8 cellular contexts compared by ENCODE assay signal in the genomic region with DNA sequence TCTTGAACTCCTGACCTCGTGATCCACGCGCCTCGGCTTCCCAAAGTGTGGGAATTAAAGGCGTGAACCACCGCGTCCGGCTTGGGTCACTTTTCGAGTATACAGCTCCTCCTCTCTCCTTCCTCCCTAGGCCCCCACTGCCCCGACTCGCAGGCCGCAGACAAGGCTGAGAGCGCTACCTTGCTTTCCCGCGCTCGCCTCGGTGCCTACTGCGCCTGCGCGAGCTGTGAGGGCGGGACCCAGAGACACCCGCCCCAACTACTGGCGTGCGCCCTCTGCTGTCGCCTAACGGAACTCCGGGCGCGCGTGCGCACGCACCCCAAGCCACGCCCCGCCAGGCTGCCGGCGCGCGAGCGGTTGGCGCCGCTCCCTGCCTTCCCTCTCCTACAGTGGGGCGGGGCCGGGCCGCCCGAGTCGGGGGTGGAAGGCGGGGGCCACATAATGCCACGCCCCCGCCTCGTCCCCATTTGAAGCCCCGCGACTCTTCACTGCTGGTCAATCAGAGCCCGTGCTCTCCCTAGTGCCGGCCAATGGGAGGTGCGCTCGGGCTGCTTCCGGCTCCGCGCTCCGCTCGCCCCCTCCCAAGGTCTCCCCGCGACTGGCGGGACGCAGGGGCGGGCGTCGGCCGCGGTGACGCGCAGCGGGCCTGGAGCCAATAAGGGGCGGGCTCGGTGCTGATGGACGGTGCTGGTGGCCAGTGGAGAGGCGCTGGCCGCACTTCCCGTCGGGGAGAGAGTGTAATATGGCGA. TPM values are rescaled to one million over a fixed set of nuclear protein-coding genes. Genes with fewer than 3 reads are reported as not detected.
A peak's percentile ranks its signal among the peaks of the same experiment; 100 is the strongest.
DNase-seq lines count a peak whose midpoint lies in the region; FAIRE-seq and TF ChIP-seq lines count a peak whose summit lies in the region.

RAB8A (plus strand) TSS at position 730 of the 749 bp plus-strand sequence; CDS start at position 743, 13 bp downstream.

- peaks cover 8 to 10% of the 10 kb centered on the region in 2 donors for H3K4me1 ChIP-seq in neuronal stem cell (ENCODE audit: control insufficient read depth in 2 of 2, insufficient read depth in 1 of 2, low read depth in 1 of 2, low read length in 2 of 2)

- H3K27me3 ChIP-seq in GM06990 (replicated peaks; ENCODE audit: control insufficient read depth, insufficient read depth, low read length) (no peaks in the 10 kb centered on the region), neuronal stem cell (ENCODE audit: control insufficient read depth in 3 of 3, insufficient read depth in 3 of 3, low read depth in 1 of 3, low read length in 3 of 3) (no peaks in the 10 kb centered on the region)

- H4K8ac ChIP-seq in neuronal stem cell (ENCODE audit: low read depth, low read length): no peak within 1 kb of the TSS

- peak within 1 kb of the TSS; percentile 65 for H2BK120ac ChIP-seq in neuronal stem cell (ENCODE audit: low read depth, low read length)

- peak within 1 kb of the TSS; percentile 93 for H3K4ac ChIP-seq in neuronal stem cell (ENCODE audit: low read length)

- H2AK5ac ChIP-seq in neuronal stem cell (ENCODE audit: low read depth, low read length): peak within 1 kb of the TSS; percentile 91

- H3K79me1 ChIP-seq in neuronal stem cell (ENCODE audit: low read depth, low read length): peaks cover 11% of the 10 kb centered on the region

- DNase-seq in GM06990 (ENCODE audit: extremely low read depth, insufficient read length): peak; percentile 100
- DNase-seq in HFF-Myc (ENCODE audit: extremely low read depth, low read depth): peak; percentile 90
- DNase-seq in MV-4-11 (lab: John Stamatoyannopoulos, UW): peak; percentile 99
- DNase-seq in SK-MEL-5 (ENCODE audit: low read depth, low spot score): peak; percentile 97
- peak; percentile 99 for DNase-seq in activated naive CD4-positive, alpha-beta T cell treated with Interleukin-2 at 50 U/mL for 16 hours
- DNase-seq in frontal cortex (ENCODE audit: low spot score in 2 of 2): peak; percentile 99
- peak; percentile 99 for DNase-seq in neuronal stem cell (ENCODE audit: low spot score)

- H2BK12ac ChIP-seq in neuronal stem cell (ENCODE audit: low read length): no peak within 1 kb of the TSS

- peak within 1 kb of the TSS; percentile 63 for H2BK5ac ChIP-seq in neuronal stem cell (ENCODE audit: low read length)

- H3K36me3 ChIP-seq in GM06990 (ENCODE audit: control insufficient read depth, insufficient read depth, low read length) (peaks cover 3% of the 10 kb centered on the region), neuronal stem cell (replicated peaks in 1 of 2; ENCODE audit: control insufficient read depth in 2 of 2, insufficient read depth in 2 of 2, low read length in 2 of 2) (peaks cover 10 to 28% of the 10 kb centered on the region in 2 donors)

- H2BK15ac ChIP-seq in neuronal stem cell (ENCODE audit: low read length): no peak within 1 kb of the TSS

- peak within 1 kb of the TSS; percentile 100 for H3K4me3 ChIP-seq in GM06990 (replicated peaks; ENCODE audit: low read depth, low read length)
- H3K4me3 ChIP-seq in HFF-Myc (replicated peaks; ENCODE audit: low read depth, low read length): peak within 1 kb of the TSS; percentile 80
- H3K4me3 ChIP-seq in neuronal stem cell (ENCODE audit: low read length in 2 of 2): peak within 1 kb of the TSS; percentile 78 to 98

- peak within 1 kb of the TSS; percentile 66 for H3K27ac ChIP-seq in neuronal stem cell (replicated peaks; ENCODE audit: low read length)

- H3K9ac ChIP-seq in neuronal stem cell (ENCODE audit: low read depth, low read length, poor library complexity): peak within 1 kb of the TSS; percentile 91

- H3K14ac ChIP-seq in neuronal stem cell (ENCODE audit: low read length): peak within 1 kb of the TSS; percentile 11

- H3K23ac ChIP-seq in neuronal stem cell (ENCODE audit: low read depth, low read length, poor library complexity): peak within 1 kb of the TSS; percentile 94

- no CpG with 5 or more reads among the region's 81 CpGs for WGBS in neuronal stem cell (ENCODE audit: extremely low coverage in 2 of 2, insufficient read length in 2 of 2, insufficient replicate concordance in 1 of 2), 2 donors

- TF ChIP-seq CTCF in GM06990 (IDR thresholded peaks at IDR 0.05; ENCODE audit: insufficient read depth, low read length, poor library complexity, severe bottlenecking): peak; percentile 79
- TF ChIP-seq CTCF in HFF-Myc (IDR thresholded peaks at IDR 0.05; ENCODE audit: low read depth, low read length, missing control alignments): peak; percentile 84
- TF ChIP-seq CTCF in subcutaneous adipose tissue (IDR thresholded peaks at IDR 0.05; ENCODE audit: low read depth): no peak

- no peaks in the 10 kb centered on the region for H3K9me3 ChIP-seq in neuronal stem cell (replicated peaks in 1 of 2; ENCODE audit: control insufficient read depth in 2 of 2, insufficient read depth in 1 of 2, low read depth in 1 of 2, low read length in 2 of 2)

- no peak for FAIRE-seq in frontal cortex (lab: Jason Lieb, UNC)

- in situ Hi-C loops in SK-MEL-5 (cut with HindIII; ENCODE audit: low pct_unique_long_range_greater_than_20kb, low sequenced_read_pairs): no loop called here

- no peak within 1 kb of the TSS for H4K91ac ChIP-seq in neuronal stem cell (ENCODE audit: low read depth, low read length, poor library complexity)

- H3K18ac ChIP-seq in neuronal stem cell (ENCODE audit: low read length): peak within 1 kb of the TSS; percentile 94

- H2AFZ ChIP-seq in neuronal stem cell (ENCODE audit: low read length): peak within 1 kb of the TSS; percentile 85

- H3K4me2 ChIP-seq in neuronal stem cell (ENCODE audit: insufficient read depth, low read length, poor library complexity, severe bottlenecking): peak within 1 kb of the TSS; percentile 80

RNA-seq across cellular contexts. Expression of gene RAB8A, which starts in this region (rescaled TPM):
- total RNA-seq in SK-MEL-5 (2014; rRNA removed; shearing (Covaris generic)): 26.7 and 28.4 TPM in 2 replicates
- 35.7 and 41.4 TPM in 2 replicates for polyA plus RNA-seq in SK-MEL-5 (2015; cell fraction: cytosol; rRNA removed)
- polyA plus RNA-seq in SK-MEL-5 (2015; cell fraction: nucleus; rRNA removed): 13.9 and 16.4 TPM in 2 replicates
- total RNA-seq in frontal cortex: 45.2 TPM
- polyA plus RNA-seq in neuronal stem cell (2013, experiment 1 of 2): 43.0 TPM
- 44.3 TPM for polyA plus RNA-seq in neuronal stem cell (2013, experiment 2 of 2)
- total RNA-seq in subcutaneous adipose tissue: 10 to 100 TPM; 31.3 to 59.7 (median 35.6) TPM

Comparison
In these comparisons a context has a peak if more than half of its experiments do, and no peak if none do; other contexts are left out.
1. Peak in every context shown above with its lines: DNase-seq, H3K4me3 ChIP-seq and H3K27ac ChIP-seq.